In genomic region chr2:2793925-2794324, GRCh38 we compare ENCODE assay signal across 19 cellular contexts.
DNase-seq lines count a peak whose midpoint lies in the region; ATAC-seq, FAIRE-seq and TF ChIP-seq lines count a peak whose summit lies in the region.
"Had no signal": no experiment of that assay in that cellular context is flagged by ENCODE, and none has a peak within 500 bp of the region (broad histone marks: within the 10 kb centered on the region; RNA-seq: fewer than 3 reads in every experiment).

No MANE protein-coding gene starts in this region.

- in situ Hi-C loops in GM12878 (cut with MboI), result no loop called here

- no peak for TF ChIP-seq RAD21 in GM12878 (IDR thresholded peaks at IDR 0.05; ENCODE audit: insufficient read depth, low read depth, low read length)

- no peak for ATAC-seq in GM12878
- no peak for ATAC-seq in WTC11
- ATAC-seq in natural killer cell treated with Interleukin-12 subunit alpha and Interleukin-12 subunit beta and Interleukin-15 and Interleukin-18, amount 100 ng/mL, for 72 hours, result no peak

- H3K27me3 ChIP-seq in BLaER1, result no peaks in the 10 kb centered on the region
- peaks cover 0 to 3% of the 10 kb centered on the region in 2 experiments; a peak in 1 of 4 replicates for H3K27me3 ChIP-seq in GM12878 (replicated peaks in 1 of 2; ENCODE audit: control insufficient read depth in 2 of 2, insufficient read depth in 2 of 2, low read length in 1 of 2)
- H3K27me3 ChIP-seq: BE2C had no signal

- SMC1A ChIA-PET in GM12878 (lab: Charles Lee; ENCODE audit: uncharacterized antibody, unreplicated experiment), result no interaction called here

- BruUV-seq in GM12878 (replicated peaks; lab: Mats Ljungman, UMichigan), result no TSS peak

- no peak for FAIRE-seq in GM12878 (lab: Jason Lieb, UNC)
- no peak for FAIRE-seq in kidney (lab: Jason Lieb, UNC)
- FAIRE-seq: A204.1, GM19239, HepG2, HTR-8/SVneo had no signal

- no peaks in the 10 kb centered on the region for H3K4me1 Mint-ChIP-seq in osteocyte (ENCODE audit: unreplicated experiment)
- H3K4me1 Mint-ChIP-seq in WTC11, result peaks cover 17% of the 10 kb centered on the region
- no peaks in the 10 kb centered on the region for H3K4me1 Mint-ChIP-seq in natural killer cell treated with Interleukin-12 subunit alpha and Interleukin-12 subunit beta and Interleukin-15 and Interleukin-18, amount 100 ng/mL, for 72 hours (ENCODE audit: low read depth in 2 of 2)
- H3K4me1 Mint-ChIP-seq: CD14-positive monocyte; CD8-positive, alpha-beta memory T cell had no signal

- CTCF ChIA-PET in GM12878 (lab: Yijun Ruan, JAX), result no interaction called here
- CTCF ChIA-PET in WTC11 (lab: Charles Lee), result no interaction called here

- RAD21 ChIA-PET in GM12878 (lab: Charles Lee; ENCODE audit: unreplicated experiment), result no interaction called here

- H3K9me3 ChIP-seq in BLaER1, result no peaks in the 10 kb centered on the region
- no peaks in the 10 kb centered on the region for H3K9me3 ChIP-seq in GM12878 (replicated peaks; ENCODE audit: control insufficient read depth, insufficient read depth, low read length)
- no peaks in the 10 kb centered on the region for H3K9me3 ChIP-seq in kidney (ENCODE audit: control insufficient read depth in 1 of 2, low read length in 2 of 2)
- H3K9me3 ChIP-seq: BE2C, Caco-2, HAP-1 had no signal

- TF ChIP-seq POLR2A in GM12878 (IDR thresholded peaks at IDR 0.05; ENCODE audit: low read depth, low read length), result no peak

- DNase-seq in GM12878 (ENCODE audit: low read depth, low spot score) (no peak), kidney (peak; percentile 32), osteocyte (ENCODE audit: extremely low spot score, unreplicated experiment) (peak; percentile 70), WTC11 (ENCODE audit: low spot score) (no peak), NCI-H526 treated with DMSO at 0.1 percent for 48 hours (lab: John Stamatoyannopoulos, UW) (no peak)
- no peak for DNase-seq in natural killer cell treated with Interleukin-12 subunit alpha and Interleukin-12 subunit beta and Interleukin-15 and Interleukin-18, amount 100 ng/mL, for 72 hours (ENCODE audit: low spot score)
- DNase-seq: BE2C; Caco-2; CD8-positive, alpha-beta memory T cell; DND-41; GDM1; GOT3 had no signal

- no peak overlapping the region for H2AFZ ChIP-seq in GM12878 (ENCODE audit: control insufficient read depth, low read depth, low read length)

- H3K4me2 ChIP-seq in BLaER1, result peak overlapping the region; percentile 11; the same call in 1 of the 2 replicates
- no peak overlapping the region for H3K4me2 ChIP-seq in GM12878 (ENCODE audit: control insufficient read depth, insufficient read depth)

- no peaks in the 10 kb centered on the region for H4K20me1 ChIP-seq in BLaER1
- H4K20me1 ChIP-seq in GM12878 (ENCODE audit: control insufficient read depth, insufficient read depth), result no peaks in the 10 kb centered on the region; the same call in 1 of the 2 replicates

- peaks cover 34% of the 10 kb centered on the region for H3K9me3 Mint-ChIP-seq in osteocyte (ENCODE audit: unreplicated experiment)
- H3K9me3 Mint-ChIP-seq in WTC11, result peaks cover 13% of the 10 kb centered on the region
- no peaks in the 10 kb centered on the region for H3K9me3 Mint-ChIP-seq in natural killer cell treated with Interleukin-12 subunit alpha and Interleukin-12 subunit beta and Interleukin-15 and Interleukin-18, amount 100 ng/mL, for 72 hours

- H3K27ac ChIP-seq in BLaER1 (no peak overlapping the region), GM12878 (ENCODE audit: control insufficient read depth, insufficient read depth) (no peak overlapping the region), kidney (ENCODE audit: low read depth in 2 of 2, low read length in 2 of 2) (no peak overlapping the region)

- H3K79me2 ChIP-seq in GM12878 (ENCODE audit: control insufficient read depth, insufficient read depth, low read length), result no peaks in the 10 kb centered on the region

- H3K36me3 ChIP-seq in BLaER1 (no peaks in the 10 kb centered on the region), GM12878 (ENCODE audit: control insufficient read depth in 2 of 2, insufficient read depth in 2 of 2, low read length in 1 of 2) (no peaks in the 10 kb centered on the region), kidney (ENCODE audit: control insufficient read depth in 1 of 2, insufficient read depth in 2 of 2, low read length in 2 of 2) (no peaks in the 10 kb centered on the region)
- H3K36me3 ChIP-seq: BE2C, HAP-1 had no signal

- H3K4me3 ChIP-seq in BLaER1 (no peak overlapping the region), GM12878 (no peak overlapping the region), kidney (ENCODE audit: low read length in 2 of 2) (no peak overlapping the region)
- H3K4me3 ChIP-seq: HAP-1 had no signal

- no peak overlapping the region for H3K4me3 Mint-ChIP-seq in osteocyte (ENCODE audit: unreplicated experiment)
- H3K4me3 Mint-ChIP-seq in WTC11, result no peak overlapping the region
- H3K4me3 Mint-ChIP-seq in natural killer cell treated with Interleukin-12 subunit alpha and Interleukin-12 subunit beta and Interleukin-15 and Interleukin-18, amount 100 ng/mL, for 72 hours, result no peak overlapping the region
- H3K4me3 Mint-ChIP-seq: CD14-positive monocyte; CD8-positive, alpha-beta memory T cell had no signal

- no peak for TF ChIP-seq EP300 in GM12878 (IDR thresholded peaks at IDR 0.05; ENCODE audit: borderline replicate concordance in 1 of 2, control insufficient read depth in 1 of 2, low read depth in 2 of 2, low read length in 2 of 2)

- intact Hi-C loops in GM12878 (cut with micrococcal nuclease; ENCODE audit: unreplicated experiment) (no loop called here), kidney (cut with DNase I) (no loop called here)

- H3K9ac ChIP-seq in BLaER1, result no peak overlapping the region
- H3K9ac ChIP-seq in GM12878 (ENCODE audit: control insufficient read depth, insufficient read depth, low read length), result no peak overlapping the region
- H3K9ac ChIP-seq in kidney (ENCODE audit: low read length in 2 of 2), result no peak overlapping the region

- H3K36me3 Mint-ChIP-seq in osteocyte (ENCODE audit: unreplicated experiment) (no peaks in the 10 kb centered on the region), WTC11 (no peaks in the 10 kb centered on the region)
- no peaks in the 10 kb centered on the region for H3K36me3 Mint-ChIP-seq in natural killer cell treated with Interleukin-12 subunit alpha and Interleukin-12 subunit beta and Interleukin-15 and Interleukin-18, amount 100 ng/mL, for 72 hours
- H3K36me3 Mint-ChIP-seq: CD14-positive monocyte; CD8-positive, alpha-beta memory T cell had no signal

- POLR2A ChIA-PET in GM12878 (lab: Charles Lee) (no interaction called here), WTC11 (lab: Charles Lee) (no interaction called here)

- no peaks in the 10 kb centered on the region for H3K27me3 Mint-ChIP-seq in osteocyte (ENCODE audit: unreplicated experiment)
- H3K27me3 Mint-ChIP-seq in WTC11 (ENCODE audit: low read depth), result peaks cover 14% of the 10 kb centered on the region
- H3K27me3 Mint-ChIP-seq in natural killer cell treated with Interleukin-12 subunit alpha and Interleukin-12 subunit beta and Interleukin-15 and Interleukin-18, amount 100 ng/mL, for 72 hours, result peaks cover 0 to 1% of the 10 kb centered on the region in 2 donors

- 22% methylated on average over 8 of the region's 8 CpGs for WGBS in GM12878 (ENCODE audit: insufficient coverage, insufficient replicate concordance, low lambda C conversion rate, missing lambda C conversion rate)

- H3K4me1 ChIP-seq in BLaER1 (peaks cover 10% of the 10 kb centered on the region), GM12878 (ENCODE audit: control insufficient read depth, insufficient read depth, low read length) (no peaks in the 10 kb centered on the region), kidney (ENCODE audit: control insufficient read depth in 1 of 2, insufficient read depth in 1 of 2, low read depth in 1 of 2, low read length in 2 of 2) (no peaks in the 10 kb centered on the region)
- H3K4me1 ChIP-seq: BE2C, Caco-2, HAP-1 had no signal

- TF ChIP-seq CTCF in GM12878 (IDR thresholded peaks at IDR 0.05 in 2 of 3, conservative IDR thresholded peaks at IDR 0.05 in 1 of 3; ENCODE audit: control insufficient read depth in 2 of 3, extremely low read depth in 1 of 3, insufficient read depth in 1 of 3, low read depth in 3 of 3, low read length in 3 of 3), result no peak
- TF ChIP-seq CTCF in kidney (IDR thresholded peaks at IDR 0.05; ENCODE audit: borderline replicate concordance, extremely low read depth, insufficient read depth), result no peak
- TF ChIP-seq CTCF in osteocyte (IDR thresholded peaks at IDR 0.05), result no peak
- TF ChIP-seq CTCF in WTC11 (IDR thresholded peaks at IDR 0.05), result no peak

- H3K27ac Mint-ChIP-seq in osteocyte (ENCODE audit: unreplicated experiment) (no peak overlapping the region), WTC11 (no peak overlapping the region)
- H3K27ac Mint-ChIP-seq in natural killer cell treated with Interleukin-12 subunit alpha and Interleukin-12 subunit beta and Interleukin-15 and Interleukin-18, amount 100 ng/mL, for 72 hours, result no peak overlapping the region
- H3K27ac Mint-ChIP-seq: CD14-positive monocyte; CD8-positive, alpha-beta memory T cell had no signal

TF ChIP-seq in GM12878, 131 proteins besides CTCF, POLR2A, EP300 and RAD21:
- TF ChIP-seq ZNF622 (IDR thresholded peaks at IDR 0.05), result no peak
- TF ChIP-seq, protein P1, sequence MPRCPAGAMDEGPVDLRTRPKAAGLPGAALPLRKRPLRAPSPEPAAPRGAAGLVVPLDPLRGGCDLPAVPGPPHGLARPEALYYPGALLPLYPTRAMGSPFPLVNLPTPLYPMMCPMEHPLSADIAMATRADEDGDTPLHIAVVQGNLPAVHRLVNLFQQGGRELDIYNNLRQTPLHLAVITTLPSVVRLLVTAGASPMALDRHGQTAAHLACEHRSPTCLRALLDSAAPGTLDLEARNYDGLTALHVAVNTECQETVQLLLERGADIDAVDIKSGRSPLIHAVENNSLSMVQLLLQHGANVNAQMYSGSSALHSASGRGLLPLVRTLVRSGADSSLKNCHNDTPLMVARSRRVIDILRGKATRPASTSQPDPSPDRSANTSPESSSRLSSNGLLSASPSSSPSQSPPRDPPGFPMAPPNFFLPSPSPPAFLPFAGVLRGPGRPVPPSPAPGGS (IDR thresholded peaks at IDR 0.05; ENCODE audit: borderline replicate concordance, insufficient read depth, low read depth, low read length, poor library complexity, severe bottlenecking), result peak; percentile 13

TF ChIP-seq in WTC11, 78 proteins besides CTCF, POLR2A, EP300 and RAD21 (continues in another document):
- no peak for TF ChIP-seq FOXP4 (CRISPR knock-in tag; IDR thresholded peaks at IDR 0.05)

Comparison
In these comparisons a context has a peak if more than half of its experiments do, and no peak if none do; other contexts are left out.
1. DNase-seq: peak in kidney (single experiment) and osteocyte (single experiment); none in GM12878 (single experiment), WTC11 (single experiment), NCI-H526 treated with DMSO at 0.1 percent for 48 hours (single experiment) and natural killer cell treated with Interleukin-12 subunit alpha and Interleukin-12 subunit beta and Interleukin-15 and Interleukin-18, amount 100 ng/mL, for 72 hours (single experiment).